ENCODE assay signal across 8 cellular contexts in genomic region chr14:50231475-50232275, GRCh38. TPM values are rescaled to one million over a fixed set of nuclear protein-coding genes. Genes with fewer than 3 reads are reported as not detected.
DNase-seq lines count a peak whose midpoint lies in the region; ATAC-seq and TF ChIP-seq lines count a peak whose summit lies in the region.

Gene SOS2, minus strand, starts transcription at chr14:50231578. Its CDS starts 295 bp downstream, at chr14:50231283.

- 0 to 2% methylated on average over 18 to 58 of the region's 90 CpGs for WGBS in lower leg skin, 2 donors

- intact Hi-C loops in lower leg skin (cut with DNase I; ENCODE audit: low total_unique reads), result no loop called here

- peak; percentile 82 for ATAC-seq in GM19328 (IDR thresholded peaks at IDR 0.05; ENCODE audit: unreplicated experiment)
- peak; percentile 62 for ATAC-seq in HG03469 (IDR thresholded peaks at IDR 0.05; ENCODE audit: unreplicated experiment)

- TF ChIP-seq POLR2A in lower leg skin (IDR thresholded peaks at IDR 0.05), result peak in 1 of 2 donors; percentile 70

- H3K4me3 ChIP-seq in lower leg skin (ENCODE audit: low read depth, poor library complexity, severe bottlenecking), result peak within 1 kb of the TSS; percentile 78

- peak within 1 kb of the TSS; percentile 93 for H3K27ac ChIP-seq in C4-2B

- TF ChIP-seq CTCF in C4-2B (conservative IDR thresholded peaks at IDR 0.05) (peak; percentile 19), lower leg skin (IDR thresholded peaks at IDR 0.05) (no peak)

- DNase-seq in NCI-H69 (lab: John Stamatoyannopoulos, UW) (peak; percentile 97), dermis microvascular lymphatic vessel endothelial cell (ENCODE audit: low read depth in 2 of 2) (peak; percentile 54 to 87), lower leg skin (ENCODE audit: low spot score in 2 of 2) (peak; percentile 70 to 97)
- DNase-seq in activated CD4-positive, alpha-beta T cell treated with anti-CD3 and anti-CD28 coated beads, Interleukin-2, amount 50 U/mL, for 48 hours, result peak; percentile 78 to 82
- DNase-seq in stimulated activated CD4-positive, alpha-beta T cell treated with anti-CD3 and anti-CD28 coated beads, Interleukin-4, amount 100 ng/mL, for 48 hours (ENCODE audit: low read depth in 2 of 2), result peak; percentile 65 to 75

RNA-seq across cellular contexts. Expression of gene SOS2, which starts in this region (rescaled TPM):
- total RNA-seq in dermis microvascular lymphatic vessel endothelial cell, result 19.4 and 26.8 TPM in 2 replicates
- 10 to 100 TPM; 23.9 to 29.5 (median 26.2) TPM for total RNA-seq in lower leg skin

Comparison
In these comparisons a context has a peak if more than half of its experiments do, and no peak if none do; other contexts are left out.
1. Peak in every context shown above with its lines: DNase-seq, ATAC-seq, H3K4me3 ChIP-seq and H3K27ac ChIP-seq.